7 cellular contexts compared by ENCODE assay signal in genomic region chr2:241293378-241293797, GRCh38. TPM values are rescaled to one million over a fixed set of nuclear protein-coding genes. Genes with fewer than 3 reads are reported as not detected.
DNase-seq lines count a peak whose midpoint lies in the region; ATAC-seq, FAIRE-seq and TF ChIP-seq lines count a peak whose summit lies in the region.
"Not testable (repeated sequence)": the region's sequence is repeated elsewhere in the genome, so short reads cannot be mapped to it uniquely, and the experiment has no call there.

No MANE protein-coding gene starts in this region.

- not testable (repeated sequence) for BruUV-seq in MCF 10A (replicated peaks; lab: Mats Ljungman, UMichigan)

- peak; percentile 43 for DNase-seq in EL
- peak; percentile 26 for DNase-seq in HK-2 (ENCODE audit: unreplicated experiment)
- DNase-seq in RCC 7860 (ENCODE audit: low spot score): peak; percentile 51
- peak; percentile 79 for DNase-seq in MCF 10A (ENCODE audit: unreplicated experiment)
- peak; percentile 20 for DNase-seq in fibroblast of the aortic adventitia (ENCODE audit: low read depth)
- not testable (repeated sequence) for DNase-seq in left lung
- peak; percentile 82 for DNase-seq in renal cortical epithelial cell (ENCODE audit: low read depth)

- H3K9me3 Mint-ChIP-seq in MCF 10A (ENCODE audit: unreplicated experiment): not testable (repeated sequence)

- CTCF ChIA-PET in MCF 10A (lab: Yijun Ruan, JAX): interaction anchor here (1.5 to 3.2 kb wide), 2 partner anchors 13 to 21 kb away, joined by 3 to 10 read pairs; partner anchors contain the start of gene HDLBP

- TF ChIP-seq CTCF in MCF 10A (IDR thresholded peaks at IDR 0.05; ENCODE audit: unreplicated experiment); fibroblast of the aortic adventitia (IDR thresholded peaks at IDR 0.05; ENCODE audit: insufficient read depth, low read length); left lung (IDR thresholded peaks at IDR 0.05): not testable (repeated sequence)

- H3K27ac ChIP-seq in left lung: not testable (repeated sequence)

- intact Hi-C loops in MCF 10A (cut with micrococcal nuclease): loop anchor here (2.0 kb wide), 1 partner anchor 21 kb away; the partner anchor contains the start of genes HDLBP and SEPTIN2
- intact Hi-C loops in left lung (cut with DNase I): not testable (repeated sequence)

- not testable (repeated sequence) for H3K4me1 ChIP-seq in left lung

- peak overlapping the region; percentile 78 for H3K27ac Mint-ChIP-seq in MCF 10A (ENCODE audit: low read depth, unreplicated experiment)

- POLR2A ChIA-PET in MCF 10A (lab: Yijun Ruan, JAX): interaction anchor here (0.7 to 13.4 kb wide), 7 partner anchors 9 to 858 kb away, joined by 3 to 263 read pairs (median 11); partner anchors contain the start of genes GPC1, HDLBP and SEPTIN2

- H3K27me3 ChIP-seq in left lung: not testable (repeated sequence)

- H3K4me1 Mint-ChIP-seq in MCF 10A (ENCODE audit: insufficient read depth, unreplicated experiment): peaks cover 35% of the 10 kb centered on the region

- H3K9me3 ChIP-seq in left lung: not testable (repeated sequence)

- FAIRE-seq in RCC 7860 (lab: Jason Lieb, UNC): peak; percentile 61

- H3K36me3 ChIP-seq in left lung: not testable (repeated sequence)

- not testable (repeated sequence) for H3K4me3 ChIP-seq in fibroblast of the aortic adventitia (ENCODE audit: low read depth, low read length); left lung

- peaks cover 20% of the 10 kb centered on the region for H3K36me3 Mint-ChIP-seq in MCF 10A (ENCODE audit: insufficient read depth, unreplicated experiment)

- H3K4me3 Mint-ChIP-seq in MCF 10A (ENCODE audit: unreplicated experiment): peak overlapping the region; percentile 52

- peak; percentile 32 for ATAC-seq in left lung

- not testable (repeated sequence) for H3K27me3 Mint-ChIP-seq in MCF 10A (ENCODE audit: insufficient read depth, unreplicated experiment)

RNA-seq across cellular contexts. Expression of gene HDLBP, which starts 22.1 kb away (rescaled TPM):
- total RNA-seq in MCF 10A (2022) (670 and 743 TPM in 2 replicates), fibroblast of the aortic adventitia (ENCODE audit: low replicate concordance) (929 and 1,195 TPM in 2 replicates), left lung (100 to 1,000 TPM; 559 to 567 TPM), renal cortical epithelial cell (531 and 826 TPM in 2 replicates)

RNA-seq across cellular contexts. Expression of gene SEPTIN2, which starts 22.3 kb away (rescaled TPM):
- total RNA-seq in MCF 10A (2022) (254 and 271 TPM in 2 replicates), fibroblast of the aortic adventitia (ENCODE audit: low replicate concordance) (472 and 546 TPM in 2 replicates), left lung (100 to 1,000 TPM; 320 to 344 TPM), renal cortical epithelial cell (560 and 750 TPM in 2 replicates)
